ENCODE assay signal across 11 cellular contexts in genomic region chr2:169082995-169083394, GRCh38. TPM values are rescaled to one million over a fixed set of nuclear protein-coding genes. Genes with fewer than 3 reads are reported as not detected.
DNase-seq lines count a peak whose midpoint lies in the region; ATAC-seq, FAIRE-seq and TF ChIP-seq lines count a peak whose summit lies in the region.
"Had no signal": no experiment of that assay in that cellular context is flagged by ENCODE, and none has a peak within 500 bp of the region (broad histone marks: within the 10 kb centered on the region; RNA-seq: fewer than 3 reads in every experiment).

No MANE protein-coding gene starts in this region.

- DNase-seq in GM12892 (ENCODE audit: insufficient read length) (no peak), AG20443 (ENCODE audit: low spot score) (no peak), left lobe of liver (ENCODE audit: low spot score) (no peak)
- no peak for DNase-seq in stimulated activated CD4-positive, alpha-beta T cell treated with anti-CD3 and anti-CD28 coated beads, Interleukin-1b, Interleukin-23, amount 100 ng/mL, for 48 hours
- DNase-seq: activated naive CD8-positive, alpha-beta T cell treated with anti-CD3 and anti-CD28 coated beads for 36 hours; CD8-positive, alpha-beta T cell; OCI-M1 had no signal

- no peak overlapping the region for H3K4me3 Mint-ChIP-seq in activated T-helper 17 cell treated with anti-CD3 and anti-CD28 coated beads, Interleukin-2, amount 50 U/mL, for 72 hours
- H3K4me3 Mint-ChIP-seq: activated naive CD8-positive, alpha-beta T cell treated with anti-CD3 and anti-CD28 coated beads for 36 hours; CD8-positive, alpha-beta T cell had no signal

- peaks cover 6% of the 10 kb centered on the region for H3K9me3 Mint-ChIP-seq in activated T-helper 17 cell treated with anti-CD3 and anti-CD28 coated beads, Interleukin-2, amount 50 U/mL, for 72 hours
- H3K9me3 Mint-ChIP-seq: activated naive CD8-positive, alpha-beta T cell treated with anti-CD3 and anti-CD28 coated beads for 36 hours; CD8-positive, alpha-beta T cell had no signal

- H3K27ac Mint-ChIP-seq in activated T-helper 17 cell treated with anti-CD3 and anti-CD28 coated beads, Interleukin-2, amount 50 U/mL, for 72 hours, result no peak overlapping the region
- H3K27ac Mint-ChIP-seq: activated naive CD8-positive, alpha-beta T cell treated with anti-CD3 and anti-CD28 coated beads for 36 hours; CD8-positive, alpha-beta T cell had no signal

- no peaks in the 10 kb centered on the region for H3K4me1 Mint-ChIP-seq in activated T-helper 17 cell treated with anti-CD3 and anti-CD28 coated beads, Interleukin-2, amount 50 U/mL, for 72 hours

- FAIRE-seq in GM12892 (lab: Jason Lieb, UNC), result peak; percentile 73

- H3K36me3 Mint-ChIP-seq in activated T-helper 17 cell treated with anti-CD3 and anti-CD28 coated beads, Interleukin-2, amount 50 U/mL, for 72 hours (ENCODE audit: low read depth), result no peaks in the 10 kb centered on the region
- H3K36me3 Mint-ChIP-seq: activated naive CD8-positive, alpha-beta T cell treated with anti-CD3 and anti-CD28 coated beads for 36 hours; CD8-positive, alpha-beta T cell had no signal

- TF ChIP-seq POLR2A in GM12892 (IDR thresholded peaks at IDR 0.05; ENCODE audit: low read depth, low read length), result no peak

- H3K27me3 Mint-ChIP-seq in activated T-helper 17 cell treated with anti-CD3 and anti-CD28 coated beads, Interleukin-2, amount 50 U/mL, for 72 hours, result peaks cover 4% of the 10 kb centered on the region
- H3K27me3 Mint-ChIP-seq: activated naive CD8-positive, alpha-beta T cell treated with anti-CD3 and anti-CD28 coated beads for 36 hours had no signal

- peak; percentile 74 for ATAC-seq in GM19455 (IDR thresholded peaks at IDR 0.05; ENCODE audit: unreplicated experiment)
- peak; percentile 75 for ATAC-seq in HG03095 (IDR thresholded peaks at IDR 0.05; ENCODE audit: unreplicated experiment)
- peak; percentile 38 for ATAC-seq in activated T-helper 17 cell treated with anti-CD3 and anti-CD28 coated beads, Interleukin-2, amount 50 U/mL, for 72 hours (replicated peaks)
- ATAC-seq in HG03571 (IDR thresholded peaks at IDR 0.05; ENCODE audit: unreplicated experiment), result no peak
- no peak for ATAC-seq in left lobe of liver
- ATAC-seq: CD8-positive, alpha-beta T cell had no signal

RNA-seq across cellular contexts. Expression of gene DHRS9, which starts 13.6 kb away (rescaled TPM):
- not detected for polyA plus RNA-seq in GM12892 (2012; ENCODE audit: missing spikeins)
- 1 to 10 TPM in 1 of 2 donors, under 1 TPM in 1; 0.71 to 1.5 TPM for total RNA-seq in activated T-helper 17 cell treated with anti-CD3 and anti-CD28 coated beads, Interleukin-2, amount 50 U/mL, for 72 hours
- total RNA-seq in left lobe of liver, result 0.30 TPM
- total RNA-seq: activated naive CD8-positive, alpha-beta T cell treated with anti-CD3 and anti-CD28 coated beads for 36 hours; CD8-positive, alpha-beta T cell had no signal

RNA-seq across cellular contexts. Expression of gene ABCB11, which starts 51.9 kb away (rescaled TPM):
- polyA plus RNA-seq in GM12892 (2012; ENCODE audit: missing spikeins), result not detected
- total RNA-seq in activated T-helper 17 cell treated with anti-CD3 and anti-CD28 coated beads, Interleukin-2, amount 50 U/mL, for 72 hours, result not detected
- 68.5 TPM for total RNA-seq in left lobe of liver
- total RNA-seq: activated naive CD8-positive, alpha-beta T cell treated with anti-CD3 and anti-CD28 coated beads for 36 hours; CD8-positive, alpha-beta T cell had no signal

Comparison
In these comparisons a context has a peak if more than half of its experiments do, and no peak if none do; other contexts are left out.
1. ATAC-seq: peak in GM19455 (single experiment), HG03095 (single experiment) and activated T-helper 17 cell treated with anti-CD3 and anti-CD28 coated beads, Interleukin-2, amount 50 U/mL, for 72 hours (single experiment); none in HG03571 (single experiment) and left lobe of liver (single experiment).
2. RNA of gene ABCB11, which starts 51.9 kb away (total RNA-seq): 68.5 TPM in left lobe of liver (single experiment); not detected in activated T-helper 17 cell treated with anti-CD3 and anti-CD28 coated beads, Interleukin-2, amount 50 U/mL, for 72 hours; every median in the first group is over 10 times any median in the second.